In genomic region chr1:243271990-243272389, GRCh38 we compare ENCODE assay signal across 20 cellular contexts.
"Had no signal": no experiment of that assay in that cellular context is flagged by ENCODE, and none has a peak within 500 bp of the region (broad histone marks: within the 10 kb centered on the region; RNA-seq: fewer than 3 reads in every experiment).

No MANE protein-coding gene starts in this region.

- H3K4me3 ChIP-seq: coronary artery, gastrocnemius medialis, left lung, stomach, testis had no signal

- H3K27ac ChIP-seq: coronary artery, gastrocnemius medialis, left lung, stomach, testis had no signal

- H3K4me3 Mint-ChIP-seq: activated B cell treated with CpG ODN at 0.5 μM for 24 hours; activated CD4-positive, alpha-beta memory T cell treated with anti-CD3 and anti-CD28 coated beads for 36 hours; activated T-helper 1 cell treated with anti-CD3 and anti-CD28 coated beads, Interleukin-12 subunit alpha, Interleukin-12 subunit beta, Interleukin-2, Interleukin-4 antibody, amounts not matched to agents 30 ng/mL and 10 ng/mL and 1 ng/mL, durations not matched to agents 14 hours and 24 hours and 36 hours; T-helper 2 cell treated with Interferon-gamma antibody and Interleukin-4, amounts not matched to agents 5 μg/mL and 100 μg/mL, for 36 hours; type B pancreatic cell had no signal

- H3K27me3 ChIP-seq: gastrocnemius medialis, left lung, stomach, testis had no signal

- H3K9me3 ChIP-seq: gastrocnemius medialis, left lung, stomach, testis had no signal

- H3K27me3 Mint-ChIP-seq: activated B cell treated with CpG ODN at 0.5 μM for 24 hours; activated CD4-positive, alpha-beta memory T cell treated with anti-CD3 and anti-CD28 coated beads for 36 hours; progenitor cell of endocrine pancreas; type B pancreatic cell had no signal

- H3K9me3 Mint-ChIP-seq: activated B cell treated with CpG ODN at 0.5 μM for 24 hours; activated CD4-positive, alpha-beta memory T cell treated with anti-CD3 and anti-CD28 coated beads for 36 hours; activated naive CD4-positive, alpha-beta T cell treated with anti-CD3 and anti-CD28 coated beads, Interleukin-2, amount 50 U/mL, for 72 hours; activated T-helper 1 cell treated with anti-CD3 and anti-CD28 coated beads, Interleukin-12 subunit alpha, Interleukin-12 subunit beta, Interleukin-2, Interleukin-4 antibody, amounts not matched to agents 30 ng/mL and 10 ng/mL and 1 ng/mL, durations not matched to agents 14 hours and 24 hours and 36 hours; T-helper 2 cell treated with Interferon-gamma antibody and Interleukin-4, amounts not matched to agents 5 μg/mL and 100 μg/mL, for 36 hours; type B pancreatic cell had no signal

- DNase-seq: activated B cell treated with CpG ODN at 0.5 μM for 24 hours; activated CD4-positive, alpha-beta memory T cell treated with anti-CD3 and anti-CD28 coated beads for 36 hours; activated CD4-positive, alpha-beta T cell treated with anti-CD3 and anti-CD28 coated beads for 4 hours; activated gamma-delta T cell treated with Interleukin-2 at 50 U/mL for 16 hours; activated T-cell treated with anti-CD3 and anti-CD28 coated beads for 4 hours; caudate nucleus; gastrocnemius medialis; head of caudate nucleus; kidney; left lung; occipital lobe; stimulated activated CD4-positive, alpha-beta T cell treated with anti-CD3 and anti-CD28 coated beads, Interleukin-4, amount 100 ng/mL, for 1 hour; stomach; testis had no signal

- ATAC-seq: activated naive CD4-positive, alpha-beta T cell treated with anti-CD3 and anti-CD28 coated beads, Interleukin-2, amount 50 U/mL, for 72 hours; gastrocnemius medialis; left lung had no signal

- H3K27ac Mint-ChIP-seq: activated B cell treated with CpG ODN at 0.5 μM for 24 hours; activated CD4-positive, alpha-beta memory T cell treated with anti-CD3 and anti-CD28 coated beads for 36 hours; activated naive CD4-positive, alpha-beta T cell treated with anti-CD3 and anti-CD28 coated beads, Interleukin-2, amount 50 U/mL, for 72 hours; activated T-helper 1 cell treated with anti-CD3 and anti-CD28 coated beads, Interleukin-12 subunit alpha, Interleukin-12 subunit beta, Interleukin-2, Interleukin-4 antibody, amounts not matched to agents 30 ng/mL and 10 ng/mL and 1 ng/mL, durations not matched to agents 14 hours and 24 hours and 36 hours; progenitor cell of endocrine pancreas; T-helper 2 cell treated with Interferon-gamma antibody and Interleukin-4, amounts not matched to agents 5 μg/mL and 100 μg/mL, for 36 hours; type B pancreatic cell had no signal
